26 cellular contexts compared by ENCODE assay signal in genomic region chr12:103994235-103994634, GRCh38. TPM values are rescaled to one million over a fixed set of nuclear protein-coding genes. Genes with fewer than 3 reads are reported as not detected.
"Had no signal": no experiment of that assay in that cellular context is flagged by ENCODE, and none has a peak within 500 bp of the region (broad histone marks: within the 10 kb centered on the region; RNA-seq: fewer than 3 reads in every experiment).

No MANE protein-coding gene starts in this region.

- H3K27ac ChIP-seq: brain microvascular endothelial cell, coronary artery, neural progenitor cell, parathyroid adenoma, spleen, suprapubic skin, tibial nerve had no signal

- ATAC-seq: activated CD8-positive, alpha-beta T cell treated with anti-CD3 and anti-CD28 coated beads for 36 hours; activated T-cell treated with anti-CD3 and anti-CD28 coated beads, Interleukin-2, amount 50 U/mL, for 4 hours; activated T-helper 17 cell treated with anti-CD3 and anti-CD28 coated beads, Interleukin-2, amount 50 U/mL, for 72 hours; effector memory CD8-positive, alpha-beta T cell; left colon; natural killer cell; right cardiac atrium; WTC11 had no signal

- H3K4me3 ChIP-seq: coronary artery, neural progenitor cell, spleen, suprapubic skin, tibial nerve had no signal

- H3K4me2 ChIP-seq: neural progenitor cell had no signal

- H3K9ac ChIP-seq: neural progenitor cell, parathyroid adenoma had no signal

- H3K27me3 ChIP-seq: brain microvascular endothelial cell, neural progenitor cell, suprapubic skin, tibial nerve had no signal

- DNase-seq: activated CD4-positive, alpha-beta T cell treated with anti-CD3 and anti-CD28 coated beads, Interleukin-2, amount 50 U/mL, for 1 hour; activated CD8-positive, alpha-beta T cell treated with anti-CD3 and anti-CD28 coated beads for 36 hours; activated gamma-delta T cell treated with Interleukin-2 at 50 U/mL for 16 hours; activated naive CD4-positive, alpha-beta T cell treated with anti-CD3 and anti-CD28 coated beads, Interleukin-2, amount 50 U/mL, for 16 hours; activated T-cell treated with anti-CD3 and anti-CD28 coated beads, Interleukin-2, amount 50 U/mL, for 4 hours; amniotic stem cell; brain microvascular endothelial cell; effector memory CD8-positive, alpha-beta T cell; erythroblast; head of caudate nucleus; hippocampal formation; kidney; left colon; midbrain; natural killer cell; occipital lobe; right cardiac atrium; spleen; stimulated activated naive CD4-positive, alpha-beta T cell had no signal

- H3K4me1 ChIP-seq: neural progenitor cell, parathyroid adenoma, spleen, suprapubic skin, tibial nerve had no signal

- H2AFZ ChIP-seq: neural progenitor cell, parathyroid adenoma had no signal

- H3K9me3 ChIP-seq: spleen, suprapubic skin, tibial nerve had no signal

RNA-seq across cellular contexts. Expression of gene GLT8D2, which starts 55.8 kb away (rescaled TPM):
- total RNA-seq: activated CD8-positive, alpha-beta T cell treated with anti-CD3 and anti-CD28 coated beads for 36 hours had no signal
